In the genomic region with DNA sequence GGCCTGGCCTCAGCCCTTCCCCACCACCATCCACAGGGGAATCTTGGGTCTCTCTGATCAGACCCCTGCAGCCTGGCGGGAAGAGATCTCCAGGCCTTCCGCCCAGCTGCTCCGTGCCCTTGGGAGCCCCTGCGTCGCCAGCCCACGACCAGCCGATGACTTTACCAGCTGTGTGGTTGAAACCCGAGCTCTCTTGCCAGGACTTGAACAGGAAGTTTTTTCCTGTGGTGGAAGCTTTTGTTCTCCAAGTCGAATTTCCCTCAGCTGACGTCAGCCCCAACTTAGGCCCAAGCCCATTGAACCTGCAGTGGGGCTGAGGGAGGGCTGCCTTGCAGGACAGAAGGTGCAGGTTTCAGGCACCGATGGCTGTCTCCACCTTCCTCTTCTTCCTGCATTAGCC, we compare ENCODE assay signal across 11 cellular contexts. TPM values are rescaled to one million over a fixed set of nuclear protein-coding genes. Genes with fewer than 3 reads are reported as not detected.
DNase-seq lines count a peak whose midpoint lies in the region; ATAC-seq and TF ChIP-seq lines count a peak whose summit lies in the region.
"Had no signal": no experiment of that assay in that cellular context is flagged by ENCODE, and none has a peak within 500 bp of the region (broad histone marks: within the 10 kb centered on the region; RNA-seq: fewer than 3 reads in every experiment).

No MANE protein-coding gene starts in this region.

- no peak overlapping the region for H2AFZ ChIP-seq in SK-N-SH (ENCODE audit: low read depth)

- no peaks in the 10 kb centered on the region for H4K20me1 ChIP-seq in SK-N-SH (ENCODE audit: insufficient read depth)

- peak; percentile 58 to 72 (median 65) for ATAC-seq in psoas muscle
- ATAC-seq in HG03159 (IDR thresholded peaks at IDR 0.05; ENCODE audit: unreplicated experiment), result no peak

- no peak overlapping the region for H3K4me2 ChIP-seq in SK-N-SH

- H3K36me3 ChIP-seq in SK-N-SH (replicated peaks in 1 of 2; ENCODE audit: control insufficient read depth in 1 of 2, insufficient read depth in 2 of 2, low read length in 1 of 2) (no peaks in the 10 kb centered on the region), psoas muscle (ENCODE audit: insufficient read depth in 1 of 2, low read depth in 1 of 2) (no peaks in the 10 kb centered on the region)
- H3K36me3 ChIP-seq: esophagus squamous epithelium, WERI-Rb-1 had no signal

- peak; percentile 72 for DNase-seq in HPDE6-E6E7 (ENCODE audit: extremely low spot score)
- DNase-seq in SK-N-SH, result no peak
- DNase-seq in foreskin fibroblast, result peak; percentile 41 to 53
- peak; percentile 43 to 67 for DNase-seq in psoas muscle
- no peak for DNase-seq in stimulated activated CD4-positive, alpha-beta T cell treated with anti-CD3 and anti-CD28 coated beads, Interleukin-15, amount 100 ng/mL, for 24 hours
- no peak for DNase-seq in hepatic stellate cell (ENCODE audit: low spot score)
- DNase-seq in OCI-M1 (lab: John Stamatoyannopoulos, UW), result no peak
- DNase-seq: esophagus squamous epithelium, naive B cell, WERI-Rb-1 had no signal

- no peaks in the 10 kb centered on the region for H3K27me3 ChIP-seq in SK-N-SH (ENCODE audit: insufficient read depth)
- no peaks in the 10 kb centered on the region for H3K27me3 ChIP-seq in psoas muscle (ENCODE audit: insufficient read depth in 3 of 3, low read length in 2 of 3)
- H3K27me3 ChIP-seq: esophagus squamous epithelium had no signal

- CTCF ChIA-PET in SK-N-SH (lab: Yijun Ruan, JAX), result no interaction called here

- H3K4me3 ChIP-seq in SK-N-SH (ENCODE audit: low read depth in 2 of 2, low read length in 1 of 2), result no peak overlapping the region
- no peak overlapping the region for H3K4me3 ChIP-seq in foreskin fibroblast (ENCODE audit: low read depth in 1 of 2, low read length in 2 of 2)
- H3K4me3 ChIP-seq in psoas muscle, result no peak overlapping the region
- H3K4me3 ChIP-seq: esophagus squamous epithelium had no signal

- no peak overlapping the region for H3K9ac ChIP-seq in SK-N-SH

- POLR2A ChIA-PET in SK-N-SH (lab: Yijun Ruan, JAX), result no interaction called here

- H3F3A ChIP-seq in SK-N-SH (replicated peaks; ENCODE audit: insufficient read depth), result peaks cover 4% of the 10 kb centered on the region

- TF ChIP-seq CTCF in SK-N-SH (IDR thresholded peaks at IDR 0.05) (no peak), foreskin fibroblast (IDR thresholded peaks at IDR 0.05; ENCODE audit: low read depth, low read length) (no peak), psoas muscle (IDR thresholded peaks at IDR 0.05) (no peak)

- no peaks in the 10 kb centered on the region for H3K9me2 ChIP-seq in SK-N-SH

- 80% methylated on average over 9 of the region's 11 CpGs for WGBS in SK-N-SH (ENCODE audit: low lambda C conversion rate)
- 33 to 39% (median 34%) methylated on average over 11 of the region's 11 CpGs for WGBS in psoas muscle, 3 donors

- H3K9me3 ChIP-seq in SK-N-SH (no peaks in the 10 kb centered on the region), psoas muscle (no peaks in the 10 kb centered on the region)
- H3K9me3 ChIP-seq: esophagus squamous epithelium had no signal

- no peak for TF ChIP-seq EP300 in SK-N-SH (IDR thresholded peaks at IDR 0.05; ENCODE audit: borderline replicate concordance in 1 of 2, low read depth in 1 of 2, low read length in 1 of 2)

- no peaks in the 10 kb centered on the region for H3K79me2 ChIP-seq in SK-N-SH (ENCODE audit: insufficient read depth)

- H3K27ac ChIP-seq in SK-N-SH (ENCODE audit: low read depth in 2 of 2, low read length in 1 of 2) (no peak overlapping the region), psoas muscle (no peak overlapping the region)
- H3K27ac ChIP-seq: WERI-Rb-1 had no signal

- no peak for TF ChIP-seq RAD21 in SK-N-SH (IDR thresholded peaks at IDR 0.05; ENCODE audit: low read length)

- intact Hi-C loops in psoas muscle (cut with DNase I), result no loop called here

- H3K4me1 ChIP-seq in SK-N-SH (ENCODE audit: control insufficient read depth in 1 of 2, insufficient read depth in 2 of 2, low read depth in 1 of 2, low read length in 1 of 2), result peaks cover 0 to 6% of the 10 kb centered on the region in 2 experiments; a peak in 1 of 4 replicates
- no peaks in the 10 kb centered on the region for H3K4me1 ChIP-seq in psoas muscle

TF ChIP-seq in SK-N-SH, 30 proteins besides CTCF, POLR2A, EP300 and RAD21:
- TF ChIP-seq EZH2phosphoT487 (IDR thresholded peaks at IDR 0.05; ENCODE audit: borderline replicate concordance, low read depth) (no peak), FOSL2 (IDR thresholded peaks at IDR 0.05; ENCODE audit: borderline replicate concordance, low read depth) (peak; percentile 10; the same call in 1 of the 2 replicates), TCF12 (IDR thresholded peaks at IDR 0.05) (peak; percentile 45; the same call in 1 of the 2 replicates)

RNA-seq across cellular contexts. Expression of a gene that starts 51.7 kb away (rescaled TPM):
- polyA plus RNA-seq in SK-N-SH (2012; rRNA removed) (18.0 and 19.5 TPM in 2 replicates), psoas muscle (10 to 100 TPM in 2 of 3 donors, 1 to 10 TPM in 1; 2.9 to 29.3 (median 20.3) TPM)
- 12.0 and 14.6 TPM in 2 replicates for polyA plus RNA-seq in SK-N-SH (2012; cell fraction: cytosol; rRNA removed)
- polyA plus RNA-seq in SK-N-SH (2012; cell fraction: nucleus; rRNA removed), result 47.4 and 59.5 TPM in 2 replicates
- total RNA-seq in psoas muscle, result 10 to 100 TPM; 25.7 to 47.6 (median 44.0) TPM

Comparison
In these comparisons a context has a peak if more than half of its experiments do, and no peak if none do; other contexts are left out.
1. DNase-seq: peak in HPDE6-E6E7 (single experiment), foreskin fibroblast (2 of 2) and psoas muscle (2 of 2); none in SK-N-SH (single experiment), stimulated activated CD4-positive, alpha-beta T cell treated with anti-CD3 and anti-CD28 coated beads, Interleukin-15, amount 100 ng/mL, for 24 hours (single experiment), hepatic stellate cell (single experiment) and OCI-M1 (single experiment).